Comparison of ENCODE assay signal across 6 cellular contexts in the genomic region with DNA sequence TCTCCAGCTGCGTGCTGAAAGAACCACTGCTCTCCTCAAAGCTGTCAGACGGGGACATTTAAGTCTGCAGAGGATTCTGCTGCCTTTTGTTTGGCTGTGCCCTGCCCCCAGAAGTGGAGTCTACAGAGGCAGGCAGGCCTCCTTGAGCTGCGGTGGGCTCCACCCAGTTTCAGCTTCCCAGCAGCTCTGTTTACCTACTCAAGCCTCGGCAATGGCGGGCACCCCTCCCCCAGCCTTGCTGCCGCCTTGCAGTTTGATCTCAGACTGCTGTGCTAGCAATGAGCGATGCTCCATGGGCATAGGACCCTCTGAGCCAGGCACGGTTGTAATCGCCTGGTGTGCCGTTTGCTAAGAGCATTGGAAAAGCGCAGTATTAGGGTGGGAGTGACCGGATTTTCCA.
DNase-seq lines count a peak whose midpoint lies in the region; ATAC-seq and TF ChIP-seq lines count a peak whose summit lies in the region.
"Not testable (repeated sequence)": the region's sequence is repeated elsewhere in the genome, so short reads cannot be mapped to it uniquely, and the experiment has no call there.

No MANE protein-coding gene starts in this region.

- CTCF ChIA-PET in PC-9 (lab: Charles Lee): not testable (repeated sequence)

- TF ChIP-seq CTCF in GM23338 (conservative IDR thresholded peaks at IDR 0.05; ENCODE audit: low read depth in 2 of 2); PC-9 (conservative IDR thresholded peaks at IDR 0.05); endodermal cell (conservative IDR thresholded peaks at IDR 0.05); neural crest cell (conservative IDR thresholded peaks at IDR 0.05): not testable (repeated sequence)

- POLR2A ChIA-PET in PC-9 (lab: Charles Lee; ENCODE audit: unreplicated experiment): not testable (repeated sequence)

- not testable (repeated sequence) for H3K27ac Mint-ChIP-seq in GM23338
- H3K27ac Mint-ChIP-seq in endodermal cell (peak overlapping the region; percentile 83), neural crest cell (ENCODE audit: unreplicated experiment) (peak overlapping the region; percentile 28)

- H3K27me3 ChIP-seq in GM23338 (ENCODE audit: insufficient read depth); PC-9 (ENCODE audit: insufficient read depth, low read depth); endodermal cell (ENCODE audit: control insufficient read depth, insufficient read depth, low read length, poor library complexity, severe bottlenecking): not testable (repeated sequence)

- H3K27ac ChIP-seq in GM23338 (ENCODE audit: low read depth); PC-9; endodermal cell (ENCODE audit: low read depth, low read length): not testable (repeated sequence)

- H3K9me3 Mint-ChIP-seq in GM23338 (peaks cover 13% of the 10 kb centered on the region), endodermal cell (peaks cover 31% of the 10 kb centered on the region)
- H3K9me3 Mint-ChIP-seq in neural crest cell: not testable (repeated sequence)

- not testable (repeated sequence) for H3F3A ChIP-seq in GM23338 (replicated peaks; ENCODE audit: low read depth); PC-9 (ENCODE audit: insufficient read depth, low read depth)

- not testable (repeated sequence) for DNase-seq in GM23338 (ENCODE audit: low spot score); PC-9; neural crest cell (ENCODE audit: low read depth, low spot score)
- DNase-seq in NCI-H2171 (lab: John Stamatoyannopoulos, UW): peak; percentile 5
- DNase-seq in NCI-H748 (lab: John Stamatoyannopoulos, UW; ENCODE audit: unreplicated experiment): peak; percentile 51
- DNase-seq in endodermal cell: peak; percentile 55

- not testable (repeated sequence) for H3K4me1 Mint-ChIP-seq in GM23338, neural crest cell
- peaks cover 14% of the 10 kb centered on the region for H3K4me1 Mint-ChIP-seq in endodermal cell

- not testable (repeated sequence) for BruUV-seq in PC-9 (replicated peaks; lab: Mats Ljungman, UMichigan)

- not testable (repeated sequence) for H3K9me3 ChIP-seq in PC-9 (ENCODE audit: insufficient read depth, low read depth); endodermal cell (ENCODE audit: control insufficient read depth, low read length)

- WGBS in endodermal cell (ENCODE audit: insufficient coverage in 1 of 2, insufficient read length in 1 of 2), 2 experiments: 59 to 67% methylated on average over 2 to 12 of the region's 12 CpGs

- peak overlapping the region; percentile 78 for H2AFZ ChIP-seq in GM23338
- not testable (repeated sequence) for H2AFZ ChIP-seq in PC-9

- not testable (repeated sequence) for H3K9ac ChIP-seq in endodermal cell (ENCODE audit: extremely low read depth, low read length, poor library complexity, severe bottlenecking)

- H3K36me3 Mint-ChIP-seq in GM23338 (ENCODE audit: low read depth); endodermal cell (ENCODE audit: low read depth): not testable (repeated sequence)
- H3K36me3 Mint-ChIP-seq in neural crest cell (ENCODE audit: low read depth): peaks cover 18% of the 10 kb centered on the region

- not testable (repeated sequence) for H3K79me2 ChIP-seq in GM23338 (replicated peaks; ENCODE audit: insufficient read depth); PC-9 (ENCODE audit: low read depth)

- not testable (repeated sequence) for H3K36me3 ChIP-seq in GM23338 (ENCODE audit: insufficient read depth); PC-9 (ENCODE audit: low read depth); endodermal cell (ENCODE audit: control insufficient read depth, insufficient read depth, low read length)

- not testable (repeated sequence) for H3K27me3 Mint-ChIP-seq in GM23338 (ENCODE audit: insufficient read depth, low read depth, poor library complexity); neural crest cell (ENCODE audit: low read depth)
- peaks cover 27% of the 10 kb centered on the region for H3K27me3 Mint-ChIP-seq in endodermal cell (ENCODE audit: insufficient read depth)

- H3K9me2 ChIP-seq in GM23338 (ENCODE audit: insufficient read depth); PC-9 (ENCODE audit: insufficient read depth): not testable (repeated sequence)

- not testable (repeated sequence) for H4K20me1 ChIP-seq in GM23338 (replicated peaks; ENCODE audit: insufficient read depth); PC-9 (ENCODE audit: insufficient read depth)

- not testable (repeated sequence) for H3K4me1 ChIP-seq in GM23338 (ENCODE audit: insufficient read depth); PC-9 (replicated peaks; ENCODE audit: insufficient read depth); endodermal cell (ENCODE audit: control insufficient read depth, insufficient read depth, low read length)

- ATAC-seq in GM23338: not testable (repeated sequence)

- H3K4me3 Mint-ChIP-seq in GM23338: peak overlapping the region; percentile 14; the same call in 1 of the 3 replicates
- peak overlapping the region; percentile 32 for H3K4me3 Mint-ChIP-seq in endodermal cell
- H3K4me3 Mint-ChIP-seq in neural crest cell: not testable (repeated sequence)

- intact Hi-C loops in PC-9 (cut with micrococcal nuclease; ENCODE audit: unreplicated experiment): not testable (repeated sequence)

- peak overlapping the region; percentile 26; the same call in 1 of the 2 replicates for H3K4me2 ChIP-seq in GM23338
- peak overlapping the region; percentile 28; the same call in 1 of the 2 replicates for H3K4me2 ChIP-seq in PC-9

- 0 out of 2 replicates have a peak overlapping the region, but pooled peaks have one; percentile 23 for H3K4me3 ChIP-seq in GM23338
- not testable (repeated sequence) for H3K4me3 ChIP-seq in PC-9; endodermal cell (ENCODE audit: low read length)
